ENCODE assay signal across 8 cellular contexts in the genomic region with DNA sequence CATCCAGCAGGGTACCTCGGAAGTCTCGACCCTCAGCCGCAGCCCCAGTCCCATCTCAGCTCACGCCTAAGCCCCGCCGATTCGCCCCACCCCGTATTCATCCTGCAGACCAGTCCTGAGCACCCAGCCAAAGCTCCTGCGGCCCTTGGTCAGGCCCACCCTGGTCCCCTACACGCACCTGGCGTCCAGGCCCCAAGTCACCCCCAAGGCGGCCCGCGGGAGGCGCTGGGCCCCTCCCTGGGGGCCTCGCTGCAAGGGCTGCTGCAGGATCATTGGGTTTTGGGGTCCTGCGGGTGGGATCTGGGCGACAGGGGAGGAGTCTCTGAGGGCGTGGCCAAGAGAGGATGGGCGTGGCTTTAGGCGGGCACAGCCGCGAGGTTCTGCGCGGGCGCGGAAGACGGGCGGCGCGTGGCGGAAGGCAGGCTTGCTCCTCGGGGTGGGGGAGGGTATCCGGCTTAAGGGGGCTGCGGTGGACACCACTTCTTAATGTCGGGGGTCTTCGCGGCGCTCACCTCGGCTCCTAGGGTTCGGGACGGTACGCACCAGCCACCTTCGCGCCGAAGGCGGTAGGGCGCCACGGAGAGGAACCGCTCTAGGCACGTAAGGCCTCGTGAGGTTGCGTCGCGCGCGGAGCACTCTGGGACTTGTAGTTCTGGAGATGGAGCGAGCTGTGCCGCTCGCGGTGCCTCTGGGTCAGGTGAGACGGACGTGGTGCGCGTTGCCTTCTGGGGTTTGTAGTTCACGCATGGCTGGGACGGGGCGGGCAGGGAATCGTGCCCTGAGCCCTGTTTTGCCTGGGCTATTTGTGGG. TPM values are rescaled to one million over a fixed set of nuclear protein-coding genes. Genes with fewer than 3 reads are reported as not detected.
DNase-seq lines count a peak whose midpoint lies in the region; ATAC-seq and TF ChIP-seq lines count a peak whose summit lies in the region.

A gene with protein sequence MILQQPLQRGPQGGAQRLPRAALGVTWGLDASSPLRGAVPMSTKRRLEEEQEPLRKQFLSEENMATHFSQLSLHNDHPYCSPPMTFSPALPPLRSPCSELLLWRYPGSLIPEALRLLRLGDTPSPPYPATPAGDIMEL (minus strand): TSS at position 274 of the 810 bp plus-strand sequence. CDS start 1 bp downstream, at position 273.
A gene (plus strand): TSS at position 367 of the 810 bp plus-strand sequence. CDS start 292 bp downstream, at position 659.

- H3K9me3 Mint-ChIP-seq in activated T-cell treated with anti-CD3 and anti-CD28 coated beads, Interleukin-2, amount 50 U/mL, for 24 hours, result no peaks in the 10 kb centered on the region

- TF ChIP-seq POLR2A in erythroblast (IDR thresholded peaks at IDR 0.05; ENCODE audit: low read length), result peak; percentile 94

- POLR2A ChIA-PET in Panc1 (lab: Charles Lee), result interaction anchor here (0.6 kb wide), 3 partner anchors 19 to 1145 kb away, joined by 3 read pairs; no protein-coding TSS in a partner anchor

- H3K4me3 ChIP-seq in KMS-11 (IDR thresholded peaks at IDR 0.05; ENCODE audit: insufficient read depth, low read depth, low read length), result no peak within 1 kb of the TSS
- H3K4me3 ChIP-seq in Panc1 (ENCODE audit: low read depth in 2 of 2, low read length in 2 of 2), result peak within 1 kb of the TSS; percentile 94 to 95
- peak within 1 kb of the TSS; percentile 84 to 88 for H3K4me3 ChIP-seq in muscle layer of colon (ENCODE audit: low read depth in 1 of 2, low read length in 2 of 2)

- H3K36me3 ChIP-seq in KMS-11 (ENCODE audit: insufficient read depth) (no peaks in the 10 kb centered on the region), Panc1 (ENCODE audit: control insufficient read depth, insufficient read depth, low read length) (peaks cover 9% of the 10 kb centered on the region), muscle layer of colon (ENCODE audit: insufficient read depth, low read length) (peaks cover 11% of the 10 kb centered on the region)

- H3K9ac ChIP-seq in KMS-11, result peak within 1 kb of the TSS; percentile 94
- H3K9ac ChIP-seq in muscle layer of colon (ENCODE audit: low read length), result peak within 1 kb of the TSS; percentile 92

- H2AFZ ChIP-seq in KMS-11 (ENCODE audit: low read depth), result peak within 1 kb of the TSS; percentile 56

- TF ChIP-seq CTCF in KMS-11 (conservative IDR thresholded peaks at IDR 0.05; ENCODE audit: low read depth, low read length) (no peak), Panc1 (IDR thresholded peaks at IDR 0.05) (no peak)

- H3K27me3 ChIP-seq in KMS-11 (ENCODE audit: insufficient read depth, low read depth) (peaks cover 11% of the 10 kb centered on the region), Panc1 (ENCODE audit: control insufficient read depth, insufficient read depth, low read length) (no peaks in the 10 kb centered on the region), muscle layer of colon (ENCODE audit: control insufficient read depth in 1 of 2, insufficient read depth in 2 of 2, low read length in 2 of 2) (peaks cover 2 to 6% of the 10 kb centered on the region in 2 donors)

- intact Hi-C loops in Panc1 (cut with micrococcal nuclease; ENCODE audit: unreplicated experiment), result no loop called here

- ATAC-seq in GM21737 (IDR thresholded peaks at IDR 0.05; ENCODE audit: unreplicated experiment), result peak; percentile 62
- ATAC-seq in Panc1, result peak; percentile 61

- peaks cover 7% of the 10 kb centered on the region for H3K27me3 Mint-ChIP-seq in activated T-cell treated with anti-CD3 and anti-CD28 coated beads, Interleukin-2, amount 50 U/mL, for 24 hours

- BruUV-seq in Panc1 (replicated peaks; lab: Mats Ljungman, UMichigan), result no TSS peak

- H3K36me3 Mint-ChIP-seq in activated T-cell treated with anti-CD3 and anti-CD28 coated beads, Interleukin-2, amount 50 U/mL, for 24 hours (ENCODE audit: low read depth), result peaks cover 30% of the 10 kb centered on the region

- H3K4me1 Mint-ChIP-seq in activated T-cell treated with anti-CD3 and anti-CD28 coated beads, Interleukin-2, amount 50 U/mL, for 24 hours (ENCODE audit: low read depth), result peaks cover 56% of the 10 kb centered on the region

- H3K4me2 ChIP-seq in KMS-11, result peak within 1 kb of the TSS; percentile 79

- peaks cover 52% of the 10 kb centered on the region for H3K4me1 ChIP-seq in KMS-11 (ENCODE audit: low read depth, poor library complexity, severe bottlenecking)
- peaks cover 19% of the 10 kb centered on the region for H3K4me1 ChIP-seq in Panc1 (ENCODE audit: control insufficient read depth, insufficient read depth, low read length)
- peaks cover 29% of the 10 kb centered on the region for H3K4me1 ChIP-seq in muscle layer of colon (ENCODE audit: insufficient read depth, low read length)

- H3K27ac Mint-ChIP-seq in activated T-cell treated with anti-CD3 and anti-CD28 coated beads, Interleukin-2, amount 50 U/mL, for 24 hours, result peak within 1 kb of the TSS; percentile 99

- DNase-seq in DMS79 (lab: John Stamatoyannopoulos, UW), result peak; percentile 87
- DNase-seq in Panc1 (ENCODE audit: low read depth, low spot score), result peak; percentile 96
- DNase-seq in activated T-cell treated with anti-CD3 and anti-CD28 coated beads, Interleukin-2, amount 50 U/mL, for 24 hours, result peak; percentile 97
- peak; percentile 98 to 99 for DNase-seq in erythroblast (lab: John Stamatoyannopoulos, UW)
- DNase-seq in stimulated activated CD8-positive, alpha-beta memory T cell treated with anti-CD3 and anti-CD28 coated beads, Interleukin-7, amount 100 ng/mL, for 1 hour (ENCODE audit: low read depth in 2 of 2), result peak; percentile 84 to 86

- H3K79me2 ChIP-seq in KMS-11 (ENCODE audit: insufficient read depth, low read depth), result no peaks in the 10 kb centered on the region

- peak within 1 kb of the TSS; percentile 73 for H3K27ac ChIP-seq in KMS-11
- H3K27ac ChIP-seq in Panc1 (ENCODE audit: low read length), result peak within 1 kb of the TSS; percentile 99
- peak within 1 kb of the TSS; percentile 92 for H3K27ac ChIP-seq in muscle layer of colon (ENCODE audit: low read depth, low read length)

- no peaks in the 10 kb centered on the region for H4K20me1 ChIP-seq in KMS-11 (ENCODE audit: insufficient read depth)

- H3K4me3 Mint-ChIP-seq in activated T-cell treated with anti-CD3 and anti-CD28 coated beads, Interleukin-2, amount 50 U/mL, for 24 hours, result peak within 1 kb of the TSS; percentile 88

- CTCF ChIA-PET in Panc1 (lab: Charles Lee), result interaction anchor here (0.7 kb wide), 1 partner anchor 20 kb away, joined by 4 read pairs; no protein-coding TSS in a partner anchor

- H3K9me3 ChIP-seq in Panc1 (ENCODE audit: control insufficient read depth, insufficient read depth, low read depth, low read length), result no peaks in the 10 kb centered on the region
- no peaks in the 10 kb centered on the region for H3K9me3 ChIP-seq in muscle layer of colon (ENCODE audit: low read length)

- in situ Hi-C loops in Panc1 (cut with HindIII; ENCODE audit: low pct_unique_long_range_greater_than_20kb, low sequenced_read_pairs), result no loop called here

RNA-seq across cellular contexts. Expression of the first gene that starts in this region (rescaled TPM):
- 67.3 TPM for total RNA-seq in Panc1 (2021; ENCODE audit: unreplicated experiment)
- 179 TPM for polyA plus RNA-seq in Panc1 (2012; ENCODE audit: insufficient read length)

RNA-seq across cellular contexts. Expression of the second gene that starts in this region (rescaled TPM):
- 56.7 TPM for total RNA-seq in Panc1 (2021; ENCODE audit: unreplicated experiment)
- 65.2 TPM for polyA plus RNA-seq in Panc1 (2012; ENCODE audit: insufficient read length)
